Comparison of ENCODE assay signal across 22 cellular contexts in the genomic region with DNA sequence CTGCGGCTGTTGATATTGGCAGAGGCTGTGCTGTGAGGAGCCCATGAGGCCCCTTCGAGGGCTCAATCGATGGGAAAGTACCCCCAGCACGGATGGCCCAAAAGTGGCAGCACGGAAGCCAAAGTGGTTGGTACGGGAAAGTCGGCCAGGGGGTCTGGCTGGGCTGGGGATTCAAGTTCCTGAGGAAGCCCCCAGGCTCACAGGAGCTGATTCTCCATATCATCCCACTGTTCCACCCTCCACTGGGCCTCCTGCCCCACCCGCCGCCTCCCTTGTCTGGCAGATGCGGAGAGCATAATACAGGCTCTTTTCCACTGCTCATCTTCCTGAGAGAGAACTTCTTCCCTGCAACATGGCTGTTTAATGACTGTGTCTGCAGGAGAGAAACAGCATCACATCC.
DNase-seq lines count a peak whose midpoint lies in the region; ATAC-seq and TF ChIP-seq lines count a peak whose summit lies in the region.
"Had no signal": no experiment of that assay in that cellular context is flagged by ENCODE, and none has a peak within 500 bp of the region (broad histone marks: within the 10 kb centered on the region; RNA-seq: fewer than 3 reads in every experiment).

No MANE protein-coding gene starts in this region.

- no peaks in the 10 kb centered on the region for H3K27me3 Mint-ChIP-seq in activated CD8-positive, alpha-beta memory T cell treated with anti-CD3 and anti-CD28 coated beads, Interleukin-2, amount 10 ng/mL, durations not matched to agents 7 days and 5 days
- no peaks in the 10 kb centered on the region for H3K27me3 Mint-ChIP-seq in glutamatergic neuron (ENCODE audit: unreplicated experiment)
- H3K27me3 Mint-ChIP-seq: CD4-positive, alpha-beta T cell; CD8-positive, alpha-beta memory T cell had no signal

- DNase-seq in activated CD8-positive, alpha-beta memory T cell treated with anti-CD3 and anti-CD28 coated beads for 24 hours = peak; percentile 46
- DNase-seq in activated CD8-positive, alpha-beta memory T cell treated with anti-CD3 and anti-CD28 coated beads, Interleukin-2, amount 10 ng/mL, durations not matched to agents 7 days and 5 days = no peak
- peak; percentile 39 for DNase-seq in ecto neural progenitor cell (ENCODE audit: low spot score)
- DNase-seq in lung (ENCODE audit: low spot score) = peak; percentile 25
- DNase-seq in glutamatergic neuron = no peak
- no peak for DNase-seq in activated naive CD4-positive, alpha-beta T cell treated with anti-CD3 and anti-CD28 coated beads, Interleukin-2, amount 50 U/mL, for 16 hours
- DNase-seq: 8988T; ACHN; AML-193; BE2C; CD4-positive, alpha-beta T cell; CD8-positive, alpha-beta memory T cell; DMS 273 treated with DMSO at 0.1 percent for 48 hours; DMS79; GF-D8; H9 had no signal

- CTCF ChIA-PET in activated CD8-positive, alpha-beta memory T cell treated with anti-CD3 and anti-CD28 coated beads, Interleukin-2, amount 10 ng/mL, durations not matched to agents 7 days and 5 days (lab: Charles Lee) = no interaction called here

- no peaks in the 10 kb centered on the region for H3K4me1 ChIP-seq in lung (ENCODE audit: control insufficient read depth in 2 of 2, insufficient read depth in 2 of 2, low read length in 2 of 2)
- H3K4me1 ChIP-seq: A549, BE2C had no signal

- no peak overlapping the region for H3K4me3 Mint-ChIP-seq in activated CD8-positive, alpha-beta memory T cell treated with anti-CD3 and anti-CD28 coated beads, Interleukin-2, amount 10 ng/mL, durations not matched to agents 7 days and 5 days
- no peak overlapping the region for H3K4me3 Mint-ChIP-seq in glutamatergic neuron (ENCODE audit: unreplicated experiment)
- H3K4me3 Mint-ChIP-seq: CD14-positive monocyte; CD4-positive, alpha-beta T cell; CD8-positive, alpha-beta memory T cell; GM23338; H9 had no signal

- H3K4me1 Mint-ChIP-seq in activated CD8-positive, alpha-beta memory T cell treated with anti-CD3 and anti-CD28 coated beads, Interleukin-2, amount 10 ng/mL, durations not matched to agents 7 days and 5 days = no peaks in the 10 kb centered on the region
- H3K4me1 Mint-ChIP-seq in glutamatergic neuron (ENCODE audit: low read depth, unreplicated experiment) = no peaks in the 10 kb centered on the region
- H3K4me1 Mint-ChIP-seq: CD14-positive monocyte; CD8-positive, alpha-beta memory T cell had no signal

- H3K9me3 ChIP-seq in lung (ENCODE audit: control insufficient read depth in 2 of 2, insufficient read depth in 1 of 2, low read length in 1 of 2) = peaks cover 0 to 7% of the 10 kb centered on the region in 2 donors
- H3K9me3 ChIP-seq: A549, BE2C had no signal

- ATAC-seq in activated CD8-positive, alpha-beta memory T cell treated with anti-CD3 and anti-CD28 coated beads, Interleukin-2, amount 10 ng/mL, durations not matched to agents 7 days and 5 days = no peak
- ATAC-seq in lung (ENCODE audit: insufficient read depth, low FRiP score) = no peak
- no peak for ATAC-seq in HG03520 (IDR thresholded peaks at IDR 0.05; ENCODE audit: unreplicated experiment)
- ATAC-seq: GM23338, HCT116 had no signal

- H3K27ac ChIP-seq in lung (ENCODE audit: low read depth in 1 of 2, low read length in 1 of 2) = no peak overlapping the region
- H3K27ac ChIP-seq: A549; BLaER1 treated with 17β-estradiol and CSF1 and Interleukin-3, amounts not matched to agents 10 nM and 100 nM had no signal

- no peak overlapping the region for H3K27ac Mint-ChIP-seq in activated CD8-positive, alpha-beta memory T cell treated with anti-CD3 and anti-CD28 coated beads, Interleukin-2, amount 10 ng/mL, durations not matched to agents 7 days and 5 days
- H3K27ac Mint-ChIP-seq in glutamatergic neuron (ENCODE audit: unreplicated experiment) = no peak overlapping the region
- H3K27ac Mint-ChIP-seq: CD14-positive monocyte; CD4-positive, alpha-beta T cell; CD8-positive, alpha-beta memory T cell; GM23338; H9 had no signal

- H3K36me3 ChIP-seq in lung (ENCODE audit: control insufficient read depth in 2 of 2, insufficient read depth in 2 of 2, low read length in 2 of 2) = no peaks in the 10 kb centered on the region
- H3K36me3 ChIP-seq: BE2C; BLaER1 treated with 17β-estradiol and CSF1 and Interleukin-3, amounts not matched to agents 10 nM and 100 nM had no signal

- H3K27me3 ChIP-seq in lung (ENCODE audit: control insufficient read depth, insufficient read depth) = no peaks in the 10 kb centered on the region
- H3K27me3 ChIP-seq: BE2C; BLaER1 treated with 17β-estradiol and CSF1 and Interleukin-3, amounts not matched to agents 10 nM and 100 nM had no signal

- no peak for TF ChIP-seq CTCF in lung (IDR thresholded peaks at IDR 0.05; ENCODE audit: control extremely low read depth, extremely low read depth)
- TF ChIP-seq CTCF in glutamatergic neuron (IDR thresholded peaks at IDR 0.05; ENCODE audit: partially characterized antibody, unreplicated experiment) = no peak

- no peak overlapping the region for H3K4me3 ChIP-seq in lung
- H3K4me3 ChIP-seq: A549; BLaER1 treated with 17β-estradiol and CSF1 and Interleukin-3, amounts not matched to agents 10 nM and 100 nM; GM23338 had no signal

- no peaks in the 10 kb centered on the region for H3K36me3 Mint-ChIP-seq in activated CD8-positive, alpha-beta memory T cell treated with anti-CD3 and anti-CD28 coated beads, Interleukin-2, amount 10 ng/mL, durations not matched to agents 7 days and 5 days
- no peaks in the 10 kb centered on the region for H3K36me3 Mint-ChIP-seq in glutamatergic neuron (ENCODE audit: unreplicated experiment)
- H3K36me3 Mint-ChIP-seq: CD14-positive monocyte; CD8-positive, alpha-beta memory T cell had no signal

- WGBS in lung, 2 donors = 88 to 90% methylated on average over 10 of the region's 10 CpGs

- no peaks in the 10 kb centered on the region for H3K9me3 Mint-ChIP-seq in activated CD8-positive, alpha-beta memory T cell treated with anti-CD3 and anti-CD28 coated beads, Interleukin-2, amount 10 ng/mL, durations not matched to agents 7 days and 5 days (ENCODE audit: low read depth)
- no peaks in the 10 kb centered on the region for H3K9me3 Mint-ChIP-seq in glutamatergic neuron (ENCODE audit: unreplicated experiment)
- H3K9me3 Mint-ChIP-seq: CD14-positive monocyte; CD4-positive, alpha-beta T cell; CD8-positive, alpha-beta memory T cell; GM23338; H9 had no signal

Comparison
In these comparisons a context has a peak if more than half of its experiments do, and no peak if none do; other contexts are left out.
1. DNase-seq: peak in activated CD8-positive, alpha-beta memory T cell treated with anti-CD3 and anti-CD28 coated beads for 24 hours (single experiment), ecto neural progenitor cell (single experiment) and lung (single experiment); none in activated CD8-positive, alpha-beta memory T cell treated with anti-CD3 and anti-CD28 coated beads, Interleukin-2, amount 10 ng/mL, durations not matched to agents 7 days and 5 days (single experiment), glutamatergic neuron (single experiment) and activated naive CD4-positive, alpha-beta T cell treated with anti-CD3 and anti-CD28 coated beads, Interleukin-2, amount 50 U/mL, for 16 hours (single experiment).